ENCODE assay signal across 19 cellular contexts in genomic region chr7:92841192-92841591, GRCh38.
"Had no signal": no experiment of that assay in that cellular context is flagged by ENCODE, and none has a peak within 500 bp of the region (broad histone marks: within the 10 kb centered on the region; RNA-seq: fewer than 3 reads in every experiment).

No MANE protein-coding gene starts in this region.

- H3K4me3 Mint-ChIP-seq: activated CD4-positive, alpha-beta memory T cell treated with anti-CD3 and anti-CD28 coated beads for 36 hours; central memory CD8-positive, alpha-beta T cell; immature natural killer cell; naive B cell had no signal

- ATAC-seq: body of pancreas; esophagus mucosa; left colon; psoas muscle; right lobe of liver; stimulated activated naive B cell treated with anti-CD40 and anti-IgM and Interleukin-4, amounts not matched to agents 10 μg/mL and 1 μg/mL and 100 μg/mL, for 72 hours; upper lobe of right lung had no signal

- H3K27ac Mint-ChIP-seq: activated CD4-positive, alpha-beta memory T cell treated with anti-CD3 and anti-CD28 coated beads for 36 hours; immature natural killer cell; naive B cell; stimulated activated naive B cell treated with anti-CD40 and anti-IgM and Interleukin-4, amounts not matched to agents 10 μg/mL and 1 μg/mL and 100 μg/mL, for 72 hours had no signal

- H3K9me3 ChIP-seq: body of pancreas, psoas muscle, right lobe of liver, spleen, upper lobe of right lung had no signal

- H3K36me3 ChIP-seq: right lobe of liver, spleen, upper lobe of right lung had no signal

- H3K27ac ChIP-seq: body of pancreas, dorsolateral prefrontal cortex, psoas muscle, right lobe of liver, spleen, upper lobe of right lung, VCaP had no signal

- H3K27me3 ChIP-seq: body of pancreas, dorsolateral prefrontal cortex, right lobe of liver, upper lobe of right lung had no signal

- DNase-seq: activated CD4-positive, alpha-beta memory T cell treated with anti-CD3 and anti-CD28 coated beads for 36 hours; activated naive CD4-positive, alpha-beta T cell; body of pancreas; dorsolateral prefrontal cortex; immature natural killer cell; left colon; naive B cell; nucleus accumbens; psoas muscle; right lobe of liver; spleen; stimulated activated CD4-positive, alpha-beta T cell treated with anti-CD3 and anti-CD28 coated beads, Interleukin-1b, Interleukin-23, amount 100 ng/mL, for 48 hours; stimulated activated naive B cell treated with anti-CD40 and anti-IgM and Interleukin-4, amounts not matched to agents 10 μg/mL and 1 μg/mL and 100 μg/mL, for 72 hours; substantia nigra; upper lobe of right lung had no signal

- H3K4me3 ChIP-seq: body of pancreas, dorsolateral prefrontal cortex, lung, psoas muscle, right lobe of liver, spleen, upper lobe of right lung had no signal

- H3K36me3 Mint-ChIP-seq: activated CD4-positive, alpha-beta memory T cell treated with anti-CD3 and anti-CD28 coated beads for 36 hours; immature natural killer cell; naive B cell had no signal

- H3K27me3 Mint-ChIP-seq: central memory CD8-positive, alpha-beta T cell; naive B cell; stimulated activated naive B cell treated with anti-CD40 and anti-IgM and Interleukin-4, amounts not matched to agents 10 μg/mL and 1 μg/mL and 100 μg/mL, for 72 hours had no signal

- H3K9me3 Mint-ChIP-seq: central memory CD8-positive, alpha-beta T cell; immature natural killer cell had no signal

- H3K4me1 ChIP-seq: body of pancreas, psoas muscle, right lobe of liver, upper lobe of right lung had no signal
